22 cellular contexts compared by ENCODE assay signal in the genomic region with DNA sequence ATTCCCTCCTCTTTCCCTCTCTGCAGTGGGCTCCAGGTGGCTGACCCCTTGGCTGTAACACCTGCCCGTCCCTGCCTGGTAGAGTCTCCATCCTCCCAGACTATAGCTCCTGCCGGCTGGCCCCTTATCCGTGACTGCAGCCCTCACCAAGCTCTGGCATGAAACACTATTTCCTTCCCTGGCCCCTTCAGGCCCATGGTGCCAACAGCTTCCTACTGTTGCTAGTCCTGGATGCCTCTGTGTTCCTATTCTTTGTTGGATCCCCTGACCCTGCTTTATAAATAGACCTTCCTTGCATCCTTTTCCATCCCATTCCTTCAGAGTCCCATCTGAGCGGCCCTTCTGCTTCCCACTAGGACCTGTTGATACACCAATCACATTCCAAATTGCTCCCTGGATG.
"Had no signal": no experiment of that assay in that cellular context is flagged by ENCODE, and none has a peak within 500 bp of the region (broad histone marks: within the 10 kb centered on the region; RNA-seq: fewer than 3 reads in every experiment).

No MANE protein-coding gene starts in this region.

- H3K27me3 ChIP-seq: MG63, SJCRH30 had no signal

- H3K4me3 ChIP-seq: MG63, SJCRH30 had no signal

- H3K27ac ChIP-seq: SJCRH30 had no signal

- H3K9me3 ChIP-seq: MG63, SJCRH30 had no signal

- H3K36me3 ChIP-seq: MG63, SJCRH30 had no signal

- DNase-seq: IMR-90, Karpas-422, KG1, MG63, NCI-H1092, NCI-H1105 treated with DMSO at 0.1 percent for 48 hours, NCI-H1417 treated with DMSO at 0.1 percent for 48 hours, NCI-H146, NCI-H1694 treated with DMSO at 0.1 percent for 48 hours, NCI-H2029, NCI-H2081 treated with DMSO at 0.1 percent for 48 hours, NCI-H2171, NCI-H226, NCI-H446, NCI-H510A, NCI-H524 treated with DMSO at 0.1 percent for 48 hours, NCI-H69, NCI-H774, SHP77 treated with DMSO at 0.1 percent for 48 hours, SJCRH30 had no signal

- ATAC-seq: HepG2, SK-N-SH treated with all-trans-retinoic acid at 6 μM for 48 hours had no signal
